In genomic region chr10:29130190-29130673, GRCh38 we compare ENCODE assay signal across 8 cellular contexts.
DNase-seq lines count a peak whose midpoint lies in the region; ATAC-seq and TF ChIP-seq lines count a peak whose summit lies in the region.

No MANE protein-coding gene starts in this region.

- TF ChIP-seq POLR2A in breast epithelium (IDR thresholded peaks at IDR 0.05) = no peak

- peaks cover 30% of the 10 kb centered on the region for H3K4me1 Mint-ChIP-seq in neural crest cell

- no peaks in the 10 kb centered on the region for H3K36me3 Mint-ChIP-seq in neural crest cell (ENCODE audit: low read depth)

- no peaks in the 10 kb centered on the region for H3K27me3 Mint-ChIP-seq in neural crest cell (ENCODE audit: low read depth)

- no peaks in the 10 kb centered on the region for H3K36me3 ChIP-seq in breast epithelium

- H3K4me1 ChIP-seq in breast epithelium = no peaks in the 10 kb centered on the region

- H3K4me3 ChIP-seq in breast epithelium = no peak overlapping the region

- H3K4me3 Mint-ChIP-seq in neural crest cell = no peak overlapping the region

- intact Hi-C loops in breast epithelium (cut with DNase I; ENCODE audit: low total_unique reads) = no loop called here

- ATAC-seq in HG02884 (IDR thresholded peaks at IDR 0.05; ENCODE audit: unreplicated experiment) = no peak

- no peaks in the 10 kb centered on the region for H3K27me3 ChIP-seq in breast epithelium

- peak; percentile 32 for DNase-seq in EH (ENCODE audit: low read depth)
- peak; percentile 33 for DNase-seq in M059J (ENCODE audit: low read depth)
- no peak for DNase-seq in breast epithelium (ENCODE audit: low spot score in 2 of 2)
- DNase-seq in neural crest cell (ENCODE audit: low read depth, low spot score) = no peak
- DNase-seq in activated naive CD4-positive, alpha-beta T cell treated with Interleukin-2 at 50 U/mL for 16 hours = no peak
- no peak for DNase-seq in activated T-cell treated with anti-CD3 and anti-CD28 coated beads, Interleukin-2, amount 50 U/mL, for 1 hour
- DNase-seq in activated CD4-positive, CD25-positive, alpha-beta regulatory T cell treated with anti-CD3 and anti-CD28 coated beads, Interleukin-2, amount 50 U/mL, for 72 hours = no peak

- no peak overlapping the region for H3K27ac Mint-ChIP-seq in neural crest cell (ENCODE audit: unreplicated experiment)

- no peak overlapping the region for H3K27ac ChIP-seq in breast epithelium

- H3K9me3 Mint-ChIP-seq in neural crest cell = peaks cover 2% of the 10 kb centered on the region

- H3K9me3 ChIP-seq in breast epithelium = no peaks in the 10 kb centered on the region

- TF ChIP-seq CTCF in breast epithelium (IDR thresholded peaks at IDR 0.05) (peak; percentile 20 to 63 (median 52)), neural crest cell (conservative IDR thresholded peaks at IDR 0.05) (peak; percentile 72)

Comparison
In these comparisons a context has a peak if more than half of its experiments do, and no peak if none do; other contexts are left out.
1. DNase-seq: peak in EH (single experiment) and M059J (single experiment); none in breast epithelium (0 of 2), neural crest cell (single experiment), activated naive CD4-positive, alpha-beta T cell treated with Interleukin-2 at 50 U/mL for 16 hours (single experiment), activated T-cell treated with anti-CD3 and anti-CD28 coated beads, Interleukin-2, amount 50 U/mL, for 1 hour (single experiment) and activated CD4-positive, CD25-positive, alpha-beta regulatory T cell treated with anti-CD3 and anti-CD28 coated beads, Interleukin-2, amount 50 U/mL, for 72 hours (single experiment).